ENCODE assay signal across 15 cellular contexts in the genomic region with DNA sequence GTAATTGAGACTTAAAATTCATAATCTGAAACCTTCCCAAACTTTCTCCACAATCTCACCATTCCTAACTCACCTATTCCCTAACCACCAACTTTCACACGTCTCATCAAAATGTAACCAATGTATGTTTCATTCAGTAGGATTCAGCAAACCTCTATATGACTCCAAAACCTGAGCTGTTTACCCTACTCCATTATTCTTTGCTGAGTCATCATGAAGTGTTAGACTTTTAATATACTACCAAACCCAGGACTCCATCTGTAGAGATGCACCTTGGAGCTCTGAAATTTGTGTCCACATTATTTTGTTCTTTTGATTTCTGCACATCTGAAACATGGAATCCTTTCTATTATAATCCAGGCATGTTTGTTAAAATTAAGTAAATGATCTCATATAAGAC.
DNase-seq lines count a peak whose midpoint lies in the region; ATAC-seq, FAIRE-seq and TF ChIP-seq lines count a peak whose summit lies in the region.
"Had no signal": no experiment of that assay in that cellular context is flagged by ENCODE, and none has a peak within 500 bp of the region (broad histone marks: within the 10 kb centered on the region; RNA-seq: fewer than 3 reads in every experiment).

No MANE protein-coding gene starts in this region.

- H3K27ac ChIP-seq in K562 (ENCODE audit: extremely low read depth, low read depth, low read length) (no peak overlapping the region), epithelial cell of prostate (no peak overlapping the region)
- H3K27ac ChIP-seq: BLaER1 had no signal

- no peaks in the 10 kb centered on the region for H3K27me3 ChIP-seq in K562 (ENCODE audit: control insufficient read depth in 2 of 2, insufficient read depth in 2 of 2, low read length in 2 of 2)
- H3K27me3 ChIP-seq: BLaER1 had no signal

- no peaks in the 10 kb centered on the region for H3K36me3 ChIP-seq in K562 (ENCODE audit: control insufficient read depth, insufficient read depth, low read length)
- H3K36me3 ChIP-seq: BLaER1, HAP-1 had no signal

- no peak overlapping the region for H3K4me3 ChIP-seq in K562
- H3K4me3 ChIP-seq: BLaER1, HAP-1 had no signal

- H3K9me3 ChIP-seq in K562 (replicated peaks; ENCODE audit: control insufficient read depth, insufficient read depth, low read depth, low read length) = no peaks in the 10 kb centered on the region
- H3K9me3 ChIP-seq: BLaER1, HAP-1 had no signal

- in situ Hi-C loops in K562 (cut with MboI) = no loop called here
- in situ Hi-C loops in KBM-7 (cut with MboI; ENCODE audit: low pct_unique_long_range_greater_than_20kb, low sequenced_read_pairs) = no loop called here

- TF ChIP-seq CTCF in K562 (IDR thresholded peaks at IDR 0.05 in 2 of 3, conservative IDR thresholded peaks at IDR 0.05 in 1 of 3; ENCODE audit: insufficient read depth in 2 of 3, low read depth in 1 of 3, low read length in 3 of 3) = no peak

- CTCF ChIA-PET in K562 (lab: Yijun Ruan, JAX; ENCODE audit: low intra/inter-chr PET ratio) = no interaction called here

- ATAC-seq in K562 = no peak

- no peaks in the 10 kb centered on the region for H3K9me1 ChIP-seq in K562 (ENCODE audit: control insufficient read depth, insufficient read depth, low read length)

- H4K20me1 ChIP-seq in K562 (replicated peaks; ENCODE audit: control insufficient read depth, insufficient read depth, low read length) = no peaks in the 10 kb centered on the region
- H4K20me1 ChIP-seq: BLaER1 had no signal

- no peak for FAIRE-seq in K562 (lab: Jason Lieb, UNC)
- FAIRE-seq: G401.6, GM12891 had no signal

- no peak for TF ChIP-seq EP300 in K562 (IDR thresholded peaks at IDR 0.05; ENCODE audit: low read length)

- H2AFZ ChIP-seq in K562 (ENCODE audit: low read depth, low read length) = no peak overlapping the region

- peak; percentile 11 for DNase-seq in ELR (ENCODE audit: low read depth)
- peak; percentile 17 for DNase-seq in HT1080 (ENCODE audit: low read depth)
- DNase-seq in K562 (ENCODE audit: extremely low read depth in 1 of 4, low spot score in 3 of 4) = no peak
- peak; percentile 8 for DNase-seq in epithelial cell of prostate (ENCODE audit: low read depth, low spot score)
- no peak for DNase-seq in HuH-7.5 (ENCODE audit: low spot score)
- DNase-seq in activated effector memory CD4-positive, alpha-beta T cell treated with Interleukin-2 at 50 U/mL for 16 hours = no peak
- no peak for DNase-seq in KBM-7
- DNase-seq: AML-193, DMS79, GOT3, KG1 had no signal

- H3K4me2 ChIP-seq in K562 (ENCODE audit: insufficient read depth, low read length) = no peak overlapping the region
- H3K4me2 ChIP-seq: BLaER1 had no signal

- no TSS peak for BruUV-seq in K562 (replicated peaks; lab: Mats Ljungman, UMichigan)

- POLR2A ChIA-PET in K562 (lab: Yijun Ruan, JAX) = no interaction called here

- no peak for TF ChIP-seq POLR2A in K562 (conservative IDR thresholded peaks at IDR 0.05)

- no peak overlapping the region for H3K9ac ChIP-seq in K562 (ENCODE audit: insufficient read depth in 1 of 2, low read depth in 2 of 2, low read length in 2 of 2)
- H3K9ac ChIP-seq: BLaER1 had no signal

- intact Hi-C loops in K562 (cut with micrococcal nuclease) = no loop called here

- H3K79me2 ChIP-seq in K562 (ENCODE audit: control insufficient read depth, insufficient read depth, low read length) = no peaks in the 10 kb centered on the region

- 0% methylated on average over 1 of the region's 1 CpG for WGBS in K562 (ENCODE audit: insufficient coverage, low coverage, missing lambda C conversion rate)

- no peak for TF ChIP-seq RAD21 in K562 (CRISPR knock-in tag; conservative IDR thresholded peaks at IDR 0.05 in 1 of 2, IDR thresholded peaks at IDR 0.05 in 1 of 2)

- H3K4me1 ChIP-seq in K562 (replicated peaks in 1 of 2; ENCODE audit: control insufficient read depth in 2 of 2, insufficient read depth in 2 of 2, low read length in 2 of 2) = no peaks in the 10 kb centered on the region
- H3K4me1 ChIP-seq: BLaER1, HAP-1 had no signal

TF ChIP-seq in K562, 482 proteins besides CTCF, POLR2A, EP300 and RAD21:
- TF ChIP-seq HDGF (IDR thresholded peaks at IDR 0.05) (no peak), MAFG (tag; conservative IDR thresholded peaks at IDR 0.05) (peak; percentile 75), MAFK (IDR thresholded peaks at IDR 0.05; ENCODE audit: low read length) (peak; percentile 60; the same call in 1 of the 2 replicates), ZNF212 (CRISPR knock-in tag; IDR thresholded peaks at IDR 0.05) (no peak), C11orf30 (IDR thresholded peaks at IDR 0.05; ENCODE audit: low read depth) (peak; percentile 32; the same call in 1 of the 2 replicates), ZNF316 (IDR thresholded peaks at IDR 0.05) (peak; percentile 53), MAFF (IDR thresholded peaks at IDR 0.05; ENCODE audit: low read length) (peak; percentile 62), CCNT2 (IDR thresholded peaks at IDR 0.05; ENCODE audit: borderline replicate concordance, extremely low read depth, insufficient read length, low read depth, low read length) (no peak), NFE2L1 (tag; IDR thresholded peaks at IDR 0.05; ENCODE audit: borderline replicate concordance, low read depth) (peak; percentile 23; the same call in 1 of the 2 replicates), MYNN (IDR thresholded peaks at IDR 0.05) (no peak), MYNN (CRISPR knock-in tag; IDR thresholded peaks at IDR 0.05) (no peak)
- TF ChIP-seq, protein P1, sequence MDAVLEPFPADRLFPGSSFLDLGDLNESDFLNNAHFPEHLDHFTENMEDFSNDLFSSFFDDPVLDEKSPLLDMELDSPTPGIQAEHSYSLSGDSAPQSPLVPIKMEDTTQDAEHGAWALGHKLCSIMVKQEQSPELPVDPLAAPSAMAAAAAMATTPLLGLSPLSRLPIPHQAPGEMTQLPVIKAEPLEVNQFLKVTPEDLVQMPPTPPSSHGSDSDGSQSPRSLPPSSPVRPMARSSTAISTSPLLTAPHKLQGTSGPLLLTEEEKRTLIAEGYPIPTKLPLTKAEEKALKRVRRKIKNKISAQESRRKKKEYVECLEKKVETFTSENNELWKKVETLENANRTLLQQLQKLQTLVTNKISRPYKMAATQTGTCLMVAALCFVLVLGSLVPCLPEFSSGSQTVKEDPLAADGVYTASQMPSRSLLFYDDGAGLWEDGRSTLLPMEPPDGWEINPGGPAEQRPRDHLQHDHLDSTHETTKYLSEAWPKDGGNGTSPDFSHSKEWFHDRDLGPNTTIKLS (IDR thresholded peaks at IDR 0.05; ENCODE audit: borderline replicate concordance, low read depth) = no peak

Comparison
In these comparisons a context has a peak if more than half of its experiments do, and no peak if none do; other contexts are left out.
1. DNase-seq: peak in ELR (single experiment), HT1080 (single experiment) and epithelial cell of prostate (single experiment); none in K562 (0 of 4), HuH-7.5 (single experiment), activated effector memory CD4-positive, alpha-beta T cell treated with Interleukin-2 at 50 U/mL for 16 hours (single experiment) and KBM-7 (single experiment).